ENCODE assay signal across 14 cellular contexts in genomic region chr4:184782731-184783472, GRCh38. TPM values are rescaled to one million over a fixed set of nuclear protein-coding genes. Genes with fewer than 3 reads are reported as not detected.
DNase-seq lines count a peak whose midpoint lies in the region; ATAC-seq and FAIRE-seq lines count a peak whose summit lies in the region.
"Had no signal": no experiment of that assay in that cellular context is flagged by ENCODE, and none has a peak within 500 bp of the region (broad histone marks: within the 10 kb centered on the region; RNA-seq: fewer than 3 reads in every experiment).

No MANE protein-coding gene starts in this region.

- H3K27me3 ChIP-seq in thymus (ENCODE audit: control insufficient read depth, insufficient read depth) = no peaks in the 10 kb centered on the region
- H3K27me3 ChIP-seq: BE2C, upper lobe of left lung had no signal

- DNase-seq in Right ventricle myocardium superior (no peak), left cardiac atrium (no peak), KBM-7 (peak; percentile 47), immature natural killer cell (peak in 1 of 3 donors; percentile 12), putamen (ENCODE audit: low spot score) (no peak), urothelium cell line (ENCODE audit: low spot score) (no peak)
- DNase-seq: BE2C; effector CD8-positive, alpha-beta T cell; NCI-H774; retina; upper lobe of left lung had no signal

- H3K36me3 ChIP-seq in thymus (ENCODE audit: control insufficient read depth, insufficient read depth) = peaks cover 4% of the 10 kb centered on the region
- H3K36me3 ChIP-seq: BE2C had no signal

- FAIRE-seq in urothelium cell line (lab: Jason Lieb, UNC) = no peak

- H3K9me3 Mint-ChIP-seq in immature natural killer cell = no peaks in the 10 kb centered on the region

- H3K36me3 Mint-ChIP-seq in immature natural killer cell = peaks cover 14 to 23% (median 14%) of the 10 kb centered on the region in 3 donors

- H3K27ac ChIP-seq in thymus (ENCODE audit: low read depth) = peak overlapping the region; percentile 76

- intact Hi-C loops in Right ventricle myocardium superior (cut with DNase I) = no loop called here
- intact Hi-C loops in left cardiac atrium (cut with DNase I) = no loop called here

- 6% methylated on average over 17 of the region's 17 CpGs for WGBS in thymus

- peak overlapping the region; percentile 42 to 80 (median 75) for H3K4me3 Mint-ChIP-seq in immature natural killer cell

- peak; percentile 18 for ATAC-seq in Right ventricle myocardium superior (ENCODE audit: poor library complexity)
- no peak for ATAC-seq in left cardiac atrium
- no peak for ATAC-seq in HG03442 (IDR thresholded peaks at IDR 0.05; ENCODE audit: unreplicated experiment)
- ATAC-seq: HCT116 had no signal

- H3K27me3 Mint-ChIP-seq in immature natural killer cell (ENCODE audit: low read depth in 3 of 3) = peaks cover 0 to 4% (median 2%) of the 10 kb centered on the region in 3 donors

- peak overlapping the region; percentile 5 to 69 (median 59) for H3K27ac Mint-ChIP-seq in immature natural killer cell

- in situ Hi-C loops in KBM-7 (cut with MboI; ENCODE audit: low pct_unique_long_range_greater_than_20kb, low sequenced_read_pairs) = no loop called here

- no peaks in the 10 kb centered on the region for H3K9me3 ChIP-seq in thymus (ENCODE audit: control insufficient read depth)
- H3K9me3 ChIP-seq: BE2C, upper lobe of left lung had no signal

- H3K4me1 Mint-ChIP-seq in immature natural killer cell = peaks cover 13 to 17% of the 10 kb centered on the region in 2 donors

- H3K4me1 ChIP-seq in thymus (ENCODE audit: control insufficient read depth, insufficient read depth, low read length) = peaks cover 13% of the 10 kb centered on the region
- H3K4me1 ChIP-seq: upper lobe of left lung had no signal

- peak overlapping the region; percentile 47 for H3K4me3 ChIP-seq in thymus (ENCODE audit: low read length)
- H3K4me3 ChIP-seq: upper lobe of left lung had no signal

RNA-seq across cellular contexts. Expression of gene ACSL1, which starts 42.9 kb away (rescaled TPM):
- total RNA-seq in Right ventricle myocardium superior = 495 TPM
- total RNA-seq in left cardiac atrium = 100 to 1,000 TPM; 297 to 380 TPM
- polyA plus RNA-seq in immature natural killer cell = 1 to 10 TPM; 4.8 to 7.8 (median 7.3) TPM
- 109 TPM for polyA plus RNA-seq in thymus

RNA-seq across cellular contexts. Expression of gene CENPU, which starts 49.0 kb away (rescaled TPM):
- total RNA-seq in Right ventricle myocardium superior (1.7 TPM), left cardiac atrium (1 to 10 TPM; 1.1 to 4.4 TPM)
- polyA plus RNA-seq in immature natural killer cell (1 to 10 TPM; 3.4 to 7.2 (median 7.1) TPM), thymus (10.7 TPM)
